ENCODE assay signal across 8 cellular contexts in the genomic region with DNA sequence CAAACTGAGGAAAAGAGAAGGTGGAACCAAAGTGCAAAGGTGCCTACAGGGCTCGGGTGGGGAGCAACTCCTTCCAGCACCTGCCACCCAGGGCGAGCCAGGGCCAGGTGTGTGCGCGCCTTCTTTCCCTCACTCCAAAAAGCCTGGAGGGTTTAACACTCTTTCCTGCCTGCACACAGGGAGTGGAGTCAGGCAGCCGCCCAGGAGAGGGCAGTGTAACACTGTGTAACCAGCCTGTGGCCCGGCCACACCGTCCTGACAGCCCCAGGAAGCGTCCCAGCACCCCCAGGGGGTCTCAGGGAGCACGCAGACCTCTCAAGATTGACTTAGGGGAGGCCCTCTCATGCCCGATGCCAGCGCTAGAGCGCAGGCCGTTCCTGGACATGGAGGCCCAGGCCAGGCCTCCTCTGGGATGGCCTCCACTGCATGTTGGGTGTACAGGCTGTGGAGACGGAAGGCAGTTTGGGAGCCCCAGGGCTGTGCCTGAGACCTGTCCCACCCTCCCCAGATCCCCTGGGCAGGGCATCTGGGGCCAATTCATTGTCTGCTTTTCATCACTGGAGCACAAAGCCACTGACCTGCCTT. TPM values are rescaled to one million over a fixed set of nuclear protein-coding genes. Genes with fewer than 3 reads are reported as not detected.
DNase-seq lines count a peak whose midpoint lies in the region; ATAC-seq and TF ChIP-seq lines count a peak whose summit lies in the region.

No MANE protein-coding gene starts in this region.

- H3K27me3 Mint-ChIP-seq in H9 (ENCODE audit: low read depth): no peaks in the 10 kb centered on the region

- DNase-seq in NCI-H1417 (lab: John Stamatoyannopoulos, UW) (peak; percentile 60 to 79 (median 61)), NCI-H1417 treated with DMSO at 0.1 percent for 48 hours (lab: John Stamatoyannopoulos, UW) (no peak), H9 (peak; percentile 89), NCI-H1694 treated with DMSO at 0.1 percent for 48 hours (lab: John Stamatoyannopoulos, UW) (peak; percentile 60), glomerular visceral epithelial cell (ENCODE audit: extremely low spot score) (peak; percentile 61), retinal pigment epithelial cell (ENCODE audit: low read depth) (no peak)

- H4K20me1 ChIP-seq in H9 (ENCODE audit: control insufficient read depth, insufficient read depth, insufficient read length): no peaks in the 10 kb centered on the region

- no peaks in the 10 kb centered on the region for H3K79me1 ChIP-seq in H9 (ENCODE audit: insufficient read depth, low read depth, low read length, poor library complexity, severe bottlenecking)

- no peaks in the 10 kb centered on the region for H3K4me1 ChIP-seq in H9 (ENCODE audit: insufficient read depth, low read length)

- no peaks in the 10 kb centered on the region for H3K79me2 ChIP-seq in H9 (ENCODE audit: insufficient read depth, low read length)

- no peaks in the 10 kb centered on the region for H3K9me3 ChIP-seq in H9 (ENCODE audit: control insufficient read depth, low read depth, low read length)

- H2BK120ac ChIP-seq in H9 (ENCODE audit: low read depth, low read length, poor library complexity, severe bottlenecking): no peak overlapping the region

- no peak overlapping the region for H3K9ac ChIP-seq in H9 (ENCODE audit: extremely low read depth, insufficient read length, low read length)

- H3K23ac ChIP-seq in H9 (ENCODE audit: insufficient read length, low read depth, low read length): no peak overlapping the region

- peak; percentile 93 for TF ChIP-seq CTCF in H9 (conservative IDR thresholded peaks at IDR 0.05)
- TF ChIP-seq CTCF in WI38 (IDR thresholded peaks at IDR 0.05; ENCODE audit: low read depth, low read length): peak; percentile 71
- TF ChIP-seq CTCF in retinal pigment epithelial cell (conservative IDR thresholded peaks at IDR 0.05; ENCODE audit: low read depth, low read length): peak; percentile 80

- WGBS in H9 (ENCODE audit: extremely low coverage, insufficient read length, low lambda C conversion rate): no CpG with 5 or more reads among the region's 14 CpGs

- no peak overlapping the region for H3K14ac ChIP-seq in H9 (ENCODE audit: insufficient read depth, low read length)

- no peak overlapping the region for H2BK5ac ChIP-seq in H9 (ENCODE audit: insufficient read length, low read length)

- H3K23me2 ChIP-seq in H9 (ENCODE audit: insufficient read length, low read depth, low read length, poor library complexity, severe bottlenecking): no peaks in the 10 kb centered on the region

- H3K4ac ChIP-seq in H9 (ENCODE audit: low read depth, low read length): no peak overlapping the region

- H3K18ac ChIP-seq in H9 (ENCODE audit: insufficient read length, low read depth, low read length): no peak overlapping the region

- peak overlapping the region in 2 of 3 experiments; percentile 70 to 81; a peak in 5 of 7 replicates for H3K27ac Mint-ChIP-seq in H9

- no peak overlapping the region for H3K27ac ChIP-seq in H9 (ENCODE audit: insufficient read length, low read depth, low read length)

- no peaks in the 10 kb centered on the region for H3K27me3 ChIP-seq in H9 (ENCODE audit: insufficient read depth, low read length)

- no peak overlapping the region for H4K91ac ChIP-seq in H9 (ENCODE audit: insufficient read length, low read depth, low read length)

- no peak overlapping the region for H4K8ac ChIP-seq in H9 (replicated peaks; ENCODE audit: insufficient read length, low read depth, low read length)

- H3K4me3 ChIP-seq in WI38 (ENCODE audit: low read depth, low read length) (no peak overlapping the region), retinal pigment epithelial cell (ENCODE audit: low read length) (no peak overlapping the region)

- peak overlapping the region in 1 of 2 experiments; percentile 23; a peak in 2 of 5 replicates for H3K4me3 Mint-ChIP-seq in H9

- no peak overlapping the region for H2BK15ac ChIP-seq in H9 (ENCODE audit: low read depth, low read length)

- H3K4me1 Mint-ChIP-seq in H9: peaks cover 16 to 22% of the 10 kb centered on the region in 2 experiments

- H2AK5ac ChIP-seq in H9 (ENCODE audit: insufficient read length, low read length): no peak overlapping the region

- no peak overlapping the region for H2AFZ ChIP-seq in H9 (ENCODE audit: low read length)

- peaks cover 10 to 50% (median 44%) of the 10 kb centered on the region in 3 experiments; a peak in 6 of 7 replicates for H3K36me3 Mint-ChIP-seq in H9 (ENCODE audit: insufficient read depth in 1 of 3, low read depth in 3 of 3)

- H3K56ac ChIP-seq in H9 (ENCODE audit: insufficient read length, low read depth, low read length): no peak overlapping the region

- no peak overlapping the region for H2BK20ac ChIP-seq in H9 (ENCODE audit: low read depth, low read length, poor library complexity, severe bottlenecking)

- no peak overlapping the region for H2BK12ac ChIP-seq in H9 (ENCODE audit: insufficient read length, low read depth, low read length)

- no peak overlapping the region for H3T11ph ChIP-seq in H9 (ENCODE audit: low read length)

- no peak overlapping the region for H3K4me2 ChIP-seq in H9 (ENCODE audit: insufficient read depth, insufficient read length, low read length)

- ATAC-seq in GM18870 (IDR thresholded peaks at IDR 0.05; ENCODE audit: unreplicated experiment): no peak

- H4K5ac ChIP-seq in H9 (ENCODE audit: insufficient read length, low read depth, low read length): no peak overlapping the region

- H3K9me3 Mint-ChIP-seq in H9: no peaks in the 10 kb centered on the region

RNA-seq across cellular contexts. Expression of gene BRI3, which starts 13.4 kb away (rescaled TPM):
- total RNA-seq in H9 (2021): 99.7 and 102 TPM in 2 replicates

RNA-seq across cellular contexts. Expression of gene TECPR1, which starts 42.9 kb away (rescaled TPM):
- total RNA-seq in H9 (2021): 13.9 and 15.6 TPM in 2 replicates

Comparison
In these comparisons a context has a peak if more than half of its experiments do, and no peak if none do; other contexts are left out.
1. DNase-seq: peak in NCI-H1417 (3 of 3), H9 (single experiment), NCI-H1694 treated with DMSO at 0.1 percent for 48 hours (single experiment) and glomerular visceral epithelial cell (single experiment); none in NCI-H1417 treated with DMSO at 0.1 percent for 48 hours (single experiment) and retinal pigment epithelial cell (single experiment).
2. Peak in every context shown above with its lines, with median percentiles within 50 percentile points of each other: CTCF ChIP-seq.